Comparison of ENCODE assay signal across 8 cellular contexts in genomic region chr14:89428556-89429196, GRCh38. TPM values are rescaled to one million over a fixed set of nuclear protein-coding genes. Genes with fewer than 3 reads are reported as not detected.
A peak's percentile ranks its signal among the peaks of the same experiment; 100 is the strongest.
DNase-seq lines count a peak whose midpoint lies in the region; ATAC-seq and TF ChIP-seq lines count a peak whose summit lies in the region.

No MANE protein-coding gene starts in this region.

- no peaks in the 10 kb centered on the region for H3K27me3 ChIP-seq in colonic mucosa
- peaks cover 5% of the 10 kb centered on the region for H3K27me3 ChIP-seq in osteoblast (ENCODE audit: insufficient read depth, low read length)

- DNase-seq in GM03348 (ENCODE audit: low spot score): peak; percentile 46
- peak; percentile 89 for DNase-seq in NCI-H345 treated with DMSO at 0.1 percent for 48 hours (lab: John Stamatoyannopoulos, UW; ENCODE audit: unreplicated experiment)
- no peak for DNase-seq in colonic mucosa
- DNase-seq in osteoblast (ENCODE audit: insufficient read length, low spot score, missing footprints): no peak
- DNase-seq in AG08395 (ENCODE audit: low spot score): no peak
- DNase-seq in DMS114 treated with DMSO at 0.1 percent for 48 hours (lab: John Stamatoyannopoulos, UW; ENCODE audit: unreplicated experiment): no peak
- no peak for DNase-seq in AG08396 (ENCODE audit: low spot score)

- H3K9me3 ChIP-seq in colonic mucosa: no peaks in the 10 kb centered on the region
- H3K9me3 ChIP-seq in osteoblast (ENCODE audit: low read depth, low read length): no peaks in the 10 kb centered on the region

- H3K4me3 ChIP-seq in colonic mucosa (no peak overlapping the region), osteoblast (ENCODE audit: insufficient read depth, low read length) (no peak overlapping the region)

- no peak overlapping the region for H3K9ac ChIP-seq in colonic mucosa (ENCODE audit: low read depth in 2 of 2, low read length in 2 of 2)

- ATAC-seq in GM21723 (IDR thresholded peaks at IDR 0.05; ENCODE audit: unreplicated experiment): no peak

- H3K36me3 ChIP-seq in colonic mucosa: no peaks in the 10 kb centered on the region
- no peaks in the 10 kb centered on the region for H3K36me3 ChIP-seq in osteoblast (ENCODE audit: insufficient read depth, low read length)

- peak overlapping the region; percentile 53 for H3K27ac ChIP-seq in colonic mucosa
- peak overlapping the region; percentile 37 for H3K27ac ChIP-seq in osteoblast (ENCODE audit: low read depth, low read length)

- no peak overlapping the region for H3K4me2 ChIP-seq in osteoblast (ENCODE audit: insufficient read depth, low read length)

- peaks cover 6% of the 10 kb centered on the region for H3K4me1 ChIP-seq in colonic mucosa
- peaks cover 48% of the 10 kb centered on the region for H3K4me1 ChIP-seq in osteoblast (ENCODE audit: insufficient read depth, low read length)

- intact Hi-C loops in colonic mucosa (cut with DNase I): loop anchor here (10.0 kb wide), 1 partner anchor 486 kb away; no protein-coding TSS in a partner anchor

- no peaks in the 10 kb centered on the region for H3K79me2 ChIP-seq in osteoblast (ENCODE audit: insufficient read depth, low read length)

- H4K20me1 ChIP-seq in osteoblast (ENCODE audit: insufficient read depth, low read length): no peaks in the 10 kb centered on the region

- no peak overlapping the region for H2AFZ ChIP-seq in osteoblast (ENCODE audit: low read length)

- TF ChIP-seq CTCF in colonic mucosa (IDR thresholded peaks at IDR 0.05) (no peak), osteoblast (IDR thresholded peaks at IDR 0.05; ENCODE audit: extremely low read depth, low read depth, low read length) (no peak)

RNA-seq across cellular contexts. Expression of gene FOXN3, which starts 11.6 kb away (rescaled TPM):
- 10 to 100 TPM; 46.8 to 72.6 TPM for total RNA-seq in colonic mucosa
- total RNA-seq in osteoblast: 44.5 and 49.9 TPM in 2 replicates

Comparison
In these comparisons a context has a peak if more than half of its experiments do, and no peak if none do; other contexts are left out.
1. DNase-seq: peak in GM03348 (single experiment) and NCI-H345 treated with DMSO at 0.1 percent for 48 hours (single experiment); none in colonic mucosa (single experiment), osteoblast (single experiment), AG08395 (single experiment), DMS114 treated with DMSO at 0.1 percent for 48 hours (single experiment) and AG08396 (single experiment).